24 cellular contexts compared by ENCODE assay signal in genomic region chr15:62362144-62362543, GRCh38. TPM values are rescaled to one million over a fixed set of nuclear protein-coding genes. Genes with fewer than 3 reads are reported as not detected.
"Had no signal": no experiment of that assay in that cellular context is flagged by ENCODE, and none has a peak within 500 bp of the region (broad histone marks: within the 10 kb centered on the region; RNA-seq: fewer than 3 reads in every experiment).

No MANE protein-coding gene starts in this region.

- H3K4me2 ChIP-seq: hepatocyte had no signal

- H3K9me3 Mint-ChIP-seq: naive thymus-derived CD4-positive, alpha-beta T cell; natural killer cell treated with Interleukin-12 subunit alpha and Interleukin-12 subunit beta and Interleukin-15 and Interleukin-18, amount 100 ng/mL, for 72 hours; neural crest cell; stimulated activated effector memory CD8-positive, alpha-beta T cell treated with anti-CD3 and anti-CD28 coated beads, Interleukin-12 subunit alpha, Interleukin-12 subunit beta, amount 100 ng/mL, for 72 hours; stimulated activated naive CD8-positive, alpha-beta T cell treated with anti-CD3 and anti-CD28 coated beads, Interleukin-15, Interleukin-2, amounts not matched to agents 100 ng/mL and 50 ng/mL, for 24 hours had no signal

- H3K27ac ChIP-seq: heart right ventricle, hepatocyte, left ventricle myocardium inferior, pancreas, prostate gland, skin epidermis, spleen, suprapubic skin, thoracic aorta, tibial artery, uterus had no signal

- H3K27ac Mint-ChIP-seq: natural killer cell treated with Interleukin-12 subunit alpha and Interleukin-12 subunit beta and Interleukin-15 and Interleukin-18, amount 100 ng/mL, for 72 hours; stimulated activated effector memory CD8-positive, alpha-beta T cell treated with anti-CD3 and anti-CD28 coated beads, Interleukin-12 subunit alpha, Interleukin-12 subunit beta, amount 100 ng/mL, for 72 hours; stimulated activated naive CD8-positive, alpha-beta T cell treated with anti-CD3 and anti-CD28 coated beads, Interleukin-15, Interleukin-2, amounts not matched to agents 100 ng/mL and 50 ng/mL, for 24 hours had no signal

- H3K4me3 Mint-ChIP-seq: naive thymus-derived CD4-positive, alpha-beta T cell; natural killer cell treated with Interleukin-12 subunit alpha and Interleukin-12 subunit beta and Interleukin-15 and Interleukin-18, amount 100 ng/mL, for 72 hours; neural crest cell; stimulated activated effector memory CD8-positive, alpha-beta T cell treated with anti-CD3 and anti-CD28 coated beads, Interleukin-12 subunit alpha, Interleukin-12 subunit beta, amount 100 ng/mL, for 72 hours; stimulated activated naive CD8-positive, alpha-beta T cell treated with anti-CD3 and anti-CD28 coated beads, Interleukin-15, Interleukin-2, amounts not matched to agents 100 ng/mL and 50 ng/mL, for 24 hours had no signal

- H2AFZ ChIP-seq: hepatocyte had no signal

- H3K9me3 ChIP-seq: heart right ventricle, left ventricle myocardium inferior, mucosa of descending colon, pancreas, prostate gland, spleen, suprapubic skin, thoracic aorta, tibial artery, uterus had no signal

- H3K4me1 Mint-ChIP-seq: naive thymus-derived CD4-positive, alpha-beta T cell; neural crest cell; stimulated activated effector memory CD8-positive, alpha-beta T cell treated with anti-CD3 and anti-CD28 coated beads, Interleukin-12 subunit alpha, Interleukin-12 subunit beta, amount 100 ng/mL, for 72 hours had no signal

- DNase-seq: heart right ventricle; islet precursor cell; left ventricle myocardium inferior; midbrain; mucosa of descending colon; naive thymus-derived CD4-positive, alpha-beta T cell; pancreas; retina; right cardiac atrium; spleen; stimulated activated CD4-positive, alpha-beta T cell treated with anti-CD3 and anti-CD28 coated beads, Interleukin-4, amount 100 ng/mL, for 24 hours; stimulated activated naive CD4-positive, alpha-beta T cell; uterus had no signal

- H3K79me2 ChIP-seq: hepatocyte had no signal

- FAIRE-seq: pancreas had no signal

- H3K36me3 Mint-ChIP-seq: naive thymus-derived CD4-positive, alpha-beta T cell; natural killer cell treated with Interleukin-12 subunit alpha and Interleukin-12 subunit beta and Interleukin-15 and Interleukin-18, amount 100 ng/mL, for 72 hours; stimulated activated effector memory CD8-positive, alpha-beta T cell treated with anti-CD3 and anti-CD28 coated beads, Interleukin-12 subunit alpha, Interleukin-12 subunit beta, amount 100 ng/mL, for 72 hours had no signal

- H3K36me3 ChIP-seq: heart right ventricle, left ventricle myocardium inferior, pancreas, prostate gland, spleen, suprapubic skin, thoracic aorta, tibial artery, uterus had no signal

- H3K4me3 ChIP-seq: heart right ventricle, hepatocyte, left ventricle myocardium inferior, lung, mucosa of descending colon, pancreas, prostate gland, skin epidermis, spleen, suprapubic skin, thoracic aorta, tibial artery, uterus had no signal

- H3K27me3 ChIP-seq: hepatocyte, pancreas, uterus had no signal

- ATAC-seq: mucosa of descending colon; naive thymus-derived CD4-positive, alpha-beta T cell; natural killer cell treated with Interleukin-12 subunit alpha and Interleukin-12 subunit beta and Interleukin-15 and Interleukin-18, amount 100 ng/mL, for 72 hours; right cardiac atrium; stimulated activated effector memory CD8-positive, alpha-beta T cell treated with anti-CD3 and anti-CD28 coated beads, Interleukin-12 subunit alpha, Interleukin-12 subunit beta, amount 100 ng/mL, for 72 hours had no signal

- H3K4me1 ChIP-seq: heart right ventricle, left ventricle myocardium inferior, pancreas, prostate gland, spleen, suprapubic skin, uterus had no signal

RNA-seq across cellular contexts. Expression of gene TLN2, which starts 28.2 kb away (rescaled TPM):
- polyA plus RNA-seq: naive thymus-derived CD4-positive, alpha-beta T cell had no signal
